Comparison of ENCODE assay signal across 8 cellular contexts in genomic region chr19:19385131-19385899, GRCh38. TPM values are rescaled to one million over a fixed set of nuclear protein-coding genes. Genes with fewer than 3 reads are reported as not detected.
DNase-seq lines count a peak whose midpoint lies in the region; ATAC-seq and TF ChIP-seq lines count a peak whose summit lies in the region.

No MANE protein-coding gene starts in this region.

- H3K27ac ChIP-seq in SK-N-MC, result peak overlapping the region; percentile 60; the same call in 1 of the 2 replicates
- peak overlapping the region; percentile 86 for H3K27ac ChIP-seq in suprapubic skin

- TF ChIP-seq EP300 in suprapubic skin (IDR thresholded peaks at IDR 0.05), result no peak

- H3K4me3 ChIP-seq in SK-N-MC, result peak overlapping the region; percentile 84
- peak overlapping the region; percentile 61 for H3K4me3 ChIP-seq in suprapubic skin

- peak overlapping the region; percentile 90 for H3K27ac Mint-ChIP-seq in activated naive CD4-positive, alpha-beta T cell treated with anti-CD3 and anti-CD28 coated beads, Interleukin-2, amount 50 U/mL, for 24 hours

- peaks cover 40% of the 10 kb centered on the region for H3K4me1 Mint-ChIP-seq in activated naive CD4-positive, alpha-beta T cell treated with anti-CD3 and anti-CD28 coated beads, Interleukin-2, amount 50 U/mL, for 24 hours

- DNase-seq in GM10248 (ENCODE audit: extremely low spot score) (peak; percentile 98), NCI-H1048 (lab: John Stamatoyannopoulos, UW) (peak; percentile 99), SK-N-MC (ENCODE audit: low read depth, low spot score) (peak; percentile 96), globus pallidus (ENCODE audit: low spot score) (peak; percentile 100), nucleus accumbens (lab: John Stamatoyannopoulos, UW) (peak; percentile 91 to 100 (median 99)), suprapubic skin (ENCODE audit: low spot score in 2 of 2) (peak; percentile 100)

- no peaks in the 10 kb centered on the region for H3K9me3 ChIP-seq in SK-N-MC (ENCODE audit: low read depth, low read length)
- no peaks in the 10 kb centered on the region for H3K9me3 ChIP-seq in suprapubic skin

- peak; percentile 91 for ATAC-seq in HG02588 (IDR thresholded peaks at IDR 0.05; ENCODE audit: unreplicated experiment)

- CTCF ChIA-PET in GM10248 (lab: Yijun Ruan, JAX), result interaction anchor here (0.7 to 1.7 kb wide), 11 partner anchors 10 to 127 kb away, joined by 3 to 13 read pairs (median 3); partner anchors contain the start of gene GATAD2A

- peak in 1 of 2 donors; percentile 76 for TF ChIP-seq POLR2A in suprapubic skin (IDR thresholded peaks at IDR 0.05)

- 0% methylated on average over 10 of the region's 75 CpGs for WGBS in suprapubic skin

- no peaks in the 10 kb centered on the region for H3K36me3 Mint-ChIP-seq in activated naive CD4-positive, alpha-beta T cell treated with anti-CD3 and anti-CD28 coated beads, Interleukin-2, amount 50 U/mL, for 24 hours

- H3K27me3 ChIP-seq in suprapubic skin, result no peaks in the 10 kb centered on the region

- no peak overlapping the region for H3K9ac ChIP-seq in SK-N-MC (ENCODE audit: insufficient read length)

- POLR2A ChIA-PET in GM10248 (lab: Yijun Ruan, JAX), result interaction anchor here (0.6 to 1.2 kb wide), 3 partner anchors 12 to 157 kb away, joined by 3 to 9 read pairs (median 3); partner anchors contain the start of gene GATAD2A

- peak; percentile 23 for TF ChIP-seq CTCF in GM10248 (IDR thresholded peaks at IDR 0.05; ENCODE audit: control extremely low read depth, extremely low read depth, low read depth, missing control alignments)
- TF ChIP-seq CTCF in suprapubic skin (IDR thresholded peaks at IDR 0.05), result no peak

- H3K9me3 Mint-ChIP-seq in activated naive CD4-positive, alpha-beta T cell treated with anti-CD3 and anti-CD28 coated beads, Interleukin-2, amount 50 U/mL, for 24 hours, result no peaks in the 10 kb centered on the region

- no peaks in the 10 kb centered on the region for H3K36me3 ChIP-seq in SK-N-MC (ENCODE audit: insufficient read depth, low read length)
- no peaks in the 10 kb centered on the region for H3K36me3 ChIP-seq in suprapubic skin

- H3K4me1 ChIP-seq in suprapubic skin, result peaks cover 78% of the 10 kb centered on the region

- peak overlapping the region; percentile 92 for H3K4me3 Mint-ChIP-seq in activated naive CD4-positive, alpha-beta T cell treated with anti-CD3 and anti-CD28 coated beads, Interleukin-2, amount 50 U/mL, for 24 hours

- no peaks in the 10 kb centered on the region for H3K27me3 Mint-ChIP-seq in activated naive CD4-positive, alpha-beta T cell treated with anti-CD3 and anti-CD28 coated beads, Interleukin-2, amount 50 U/mL, for 24 hours

RNA-seq across cellular contexts. Expression of gene GATAD2A, which starts 20.2 kb away (rescaled TPM):
- 10 to 100 TPM; 83.1 to 88.8 (median 86.4) TPM for total RNA-seq in suprapubic skin

Comparison
In these comparisons a context has a peak if more than half of its experiments do, and no peak if none do; other contexts are left out.
1. Peak in every context shown above with its lines: DNase-seq, ATAC-seq, H3K4me3 ChIP-seq and H3K27ac ChIP-seq.